ENCODE assay signal across 8 cellular contexts in genomic region chr17:68512247-68512966, GRCh38. TPM values are rescaled to one million over a fixed set of nuclear protein-coding genes. Genes with fewer than 3 reads are reported as not detected.
DNase-seq lines count a peak whose midpoint lies in the region; ATAC-seq, FAIRE-seq and TF ChIP-seq lines count a peak whose summit lies in the region.

Gene PRKAR1A, plus strand, starts transcription at chr17:68512430. Its CDS starts 2,970 bp downstream, at chr17:68515400.

- FAIRE-seq in GM12891 (lab: Jason Lieb, UNC) = peak; percentile 98

- no peaks in the 10 kb centered on the region for H3K27me3 ChIP-seq in thoracic aorta (replicated peaks; ENCODE audit: insufficient read depth)

- peak; percentile 88 for DNase-seq in GM12891 (ENCODE audit: insufficient read length, low spot score)
- DNase-seq in NCI-H1417 treated with DMSO at 0.1 percent for 48 hours (lab: John Stamatoyannopoulos, UW) = peak; percentile 76
- DNase-seq in SW 1271 (lab: John Stamatoyannopoulos, UW) = peak; percentile 76 to 87
- DNase-seq in activated naive CD8-positive, alpha-beta T cell treated with anti-CD3 and anti-CD28 coated beads, Interleukin-2, amount 50 U/mL, for 16 hours (ENCODE audit: low read depth, low spot score) = peak; percentile 76
- peak; percentile 97 for DNase-seq in Right ventricle myocardium inferior (ENCODE audit: missing footprints)
- DNase-seq in osteocyte (ENCODE audit: extremely low spot score, unreplicated experiment) = peak; percentile 96
- peak; percentile 68 for DNase-seq in thoracic aorta (ENCODE audit: low spot score)

- H3K4me1 Mint-ChIP-seq in osteocyte (ENCODE audit: unreplicated experiment) = peaks cover 50% of the 10 kb centered on the region

- intact Hi-C loops in Right ventricle myocardium inferior (cut with DNase I) = loop anchor here (2.0 kb wide), 2 partner anchors 38 to 46 kb away; no protein-coding TSS in a partner anchor

- peaks cover 11% of the 10 kb centered on the region for H3K36me3 Mint-ChIP-seq in osteocyte (ENCODE audit: unreplicated experiment)

- peak; percentile 92 for TF ChIP-seq POLR2A in GM12891 (IDR thresholded peaks at IDR 0.05; ENCODE audit: low read depth, low read length)

- no peaks in the 10 kb centered on the region for H3K9me3 ChIP-seq in thoracic aorta

- H3K27me3 Mint-ChIP-seq in osteocyte (ENCODE audit: unreplicated experiment) = no peaks in the 10 kb centered on the region

- no peaks in the 10 kb centered on the region for H3K9me3 Mint-ChIP-seq in osteocyte (ENCODE audit: unreplicated experiment)

- peaks cover 18 to 27% of the 10 kb centered on the region in 2 donors for H3K4me1 ChIP-seq in thoracic aorta (ENCODE audit: control insufficient read depth in 1 of 2, low read depth in 2 of 2)

- peak; percentile 9 for TF ChIP-seq CTCF in osteocyte (IDR thresholded peaks at IDR 0.05)
- TF ChIP-seq CTCF in thoracic aorta (IDR thresholded peaks at IDR 0.05) = peak; percentile 13

- H3K36me3 ChIP-seq in thoracic aorta = peaks cover 3% of the 10 kb centered on the region

- ATAC-seq in HG02798 (IDR thresholded peaks at IDR 0.05; ENCODE audit: poor library complexity, unreplicated experiment) = peak; percentile 92
- peak; percentile 93 for ATAC-seq in Right ventricle myocardium inferior
- peak; percentile 94 for ATAC-seq in thoracic aorta (ENCODE audit: insufficient number of reproducible peaks, low FRiP score, low read depth)

- H3K27ac Mint-ChIP-seq in osteocyte (ENCODE audit: unreplicated experiment) = peak within 1 kb of the TSS; percentile 100

- peak within 1 kb of the TSS; percentile 97 for H3K4me3 Mint-ChIP-seq in osteocyte (ENCODE audit: unreplicated experiment)

- H3K27ac ChIP-seq in thoracic aorta = peak within 1 kb of the TSS; percentile 95 to 99

- H3K4me3 ChIP-seq in thoracic aorta = peak within 1 kb of the TSS; percentile 98

TF ChIP-seq in GM12891, 5 proteins besides CTCF, POLR2A, EP300 and RAD21:
- TF ChIP-seq SPI1 (IDR thresholded peaks at IDR 0.05; ENCODE audit: low read depth, low read length) (peak; percentile 69), PAX5 (IDR thresholded peaks at IDR 0.05; ENCODE audit: insufficient read depth, low read length, severe bottlenecking) (no peak), TAF1 (IDR thresholded peaks at IDR 0.05; ENCODE audit: low read depth, low read length) (peak; percentile 74), POU2F2 (IDR thresholded peaks at IDR 0.05; ENCODE audit: low read depth, low read length) (0 out of 2 replicates have a peak, but pooled peaks have one; percentile 15), POLR2AphosphoS5 (IDR thresholded peaks at IDR 0.05; ENCODE audit: low read depth, low read length) (peak; percentile 86)

RNA-seq across cellular contexts. Expression of gene PRKAR1A, which starts in this region (rescaled TPM):
- polyA plus RNA-seq in GM12891 (2012; ENCODE audit: low read depth, missing spikeins) = 75.4 TPM
- 584 TPM for total RNA-seq in Right ventricle myocardium inferior
- total RNA-seq in osteocyte = 308 and 326 TPM in 2 replicates
- 100 to 1,000 TPM; 345 to 412 TPM for total RNA-seq in thoracic aorta

Comparison
In these comparisons a context has a peak if more than half of its experiments do, and no peak if none do; other contexts are left out.
1. Peak in every context shown above with its lines: DNase-seq, ATAC-seq, H3K4me3 ChIP-seq and H3K27ac ChIP-seq.